14 cellular contexts compared by ENCODE assay signal in genomic region chr19:918152-918437, GRCh38. TPM values are rescaled to one million over a fixed set of nuclear protein-coding genes. Genes with fewer than 3 reads are reported as not detected.
DNase-seq lines count a peak whose midpoint lies in the region; ATAC-seq and TF ChIP-seq lines count a peak whose summit lies in the region.
"Had no signal": no experiment of that assay in that cellular context is flagged by ENCODE, and none has a peak within 500 bp of the region (broad histone marks: within the 10 kb centered on the region; RNA-seq: fewer than 3 reads in every experiment).

No MANE protein-coding gene starts in this region.

- no peak for DNase-seq in cardiac muscle cell (ENCODE audit: low read depth in 1 of 2, low spot score in 1 of 2)
- DNase-seq in left cardiac atrium, result no peak
- DNase-seq in WERI-Rb-1, result no peak
- DNase-seq in hepatocyte (ENCODE audit: low spot score), result no peak
- no peak for DNase-seq in stimulated activated naive CD8-positive, alpha-beta T cell treated with anti-CD3 and anti-CD28 coated beads, Interleukin-15, amount 100 ng/mL, for 72 hours
- DNase-seq in AML-193 (lab: John Stamatoyannopoulos, UW), result no peak
- DNase-seq in activated gamma-delta T cell (lab: John Stamatoyannopoulos, UW), result no peak
- DNase-seq in adrenal gland, result no peak
- DNase-seq: C1 segment of cervical spinal cord, NCI-H2081 treated with DMSO at 0.1 percent for 48 hours had no signal

- no peaks in the 10 kb centered on the region for H3K9me2 ChIP-seq in hepatocyte (replicated peaks; ENCODE audit: insufficient read depth)

- peak overlapping the region; percentile 94 for H3K4me2 ChIP-seq in hepatocyte

- H3K4me3 Mint-ChIP-seq in stimulated activated naive CD8-positive, alpha-beta T cell treated with anti-CD3 and anti-CD28 coated beads, Interleukin-15, amount 100 ng/mL, for 72 hours, result peak overlapping the region; percentile 54 to 88

- intact Hi-C loops in left cardiac atrium (cut with DNase I), result loop anchor here (2.0 to 5.0 kb wide), 2 partner anchors 56 to 149 kb away; no protein-coding TSS in a partner anchor
- intact Hi-C loops in adrenal gland (cut with DNase I), result loop anchor here (5.0 kb wide), 2 partner anchors 56 to 146 kb away; no protein-coding TSS in a partner anchor

- no peak overlapping the region for H3K27ac ChIP-seq in cardiac muscle cell
- H3K27ac ChIP-seq in WERI-Rb-1, result no peak overlapping the region
- H3K27ac ChIP-seq in hepatocyte, result no peak overlapping the region
- no peak overlapping the region for H3K27ac ChIP-seq in adrenal gland
- H3K27ac ChIP-seq: tibial nerve had no signal

- H3K4me3 ChIP-seq in cardiac muscle cell (peak overlapping the region; percentile 30), WERI-Rb-1 (ENCODE audit: low read depth, low read length) (peak overlapping the region; percentile 46), hepatocyte (no peak overlapping the region), adrenal gland (no peak overlapping the region)
- H3K4me3 ChIP-seq: lung had no signal

- H3K27ac Mint-ChIP-seq in stimulated activated naive CD8-positive, alpha-beta T cell treated with anti-CD3 and anti-CD28 coated beads, Interleukin-15, amount 100 ng/mL, for 72 hours, result peak overlapping the region; percentile 61 to 85

- TF ChIP-seq CTCF in cardiac muscle cell (IDR thresholded peaks at IDR 0.05; ENCODE audit: low read depth, low read length) (no peak), WERI-Rb-1 (IDR thresholded peaks at IDR 0.05; ENCODE audit: low read depth, low read length) (no peak), hepatocyte (IDR thresholded peaks at IDR 0.05; ENCODE audit: poor library complexity) (no peak), adrenal gland (IDR thresholded peaks at IDR 0.05) (no peak)

- H4K20me1 ChIP-seq in hepatocyte (ENCODE audit: insufficient read depth, poor library complexity, severe bottlenecking), result no peaks in the 10 kb centered on the region

- peaks cover 39% of the 10 kb centered on the region for H3K4me1 Mint-ChIP-seq in stimulated activated naive CD8-positive, alpha-beta T cell treated with anti-CD3 and anti-CD28 coated beads, Interleukin-15, amount 100 ng/mL, for 72 hours

- peaks cover 12% of the 10 kb centered on the region for H3K79me2 ChIP-seq in hepatocyte

- peaks cover 26% of the 10 kb centered on the region for H3K27me3 Mint-ChIP-seq in stimulated activated naive CD8-positive, alpha-beta T cell treated with anti-CD3 and anti-CD28 coated beads, Interleukin-15, amount 100 ng/mL, for 72 hours

- no peak overlapping the region for H2AFZ ChIP-seq in hepatocyte

- no peak for ATAC-seq in left cardiac atrium
- ATAC-seq in stimulated activated naive CD8-positive, alpha-beta T cell treated with anti-CD3 and anti-CD28 coated beads, Interleukin-15, amount 100 ng/mL, for 72 hours, result no peak

- no peak for TF ChIP-seq POLR2A in adrenal gland (IDR thresholded peaks at IDR 0.05)

- H3K4me1 ChIP-seq in cardiac muscle cell (ENCODE audit: low read depth) (no peaks in the 10 kb centered on the region), hepatocyte (ENCODE audit: insufficient read depth) (peaks cover 31% of the 10 kb centered on the region), adrenal gland (replicated peaks in 1 of 2) (peaks cover 9 to 30% of the 10 kb centered on the region in 2 donors)

- H3K36me3 ChIP-seq in cardiac muscle cell (no peaks in the 10 kb centered on the region), WERI-Rb-1 (no peaks in the 10 kb centered on the region), hepatocyte (replicated peaks; ENCODE audit: insufficient read depth, low read depth) (no peaks in the 10 kb centered on the region), adrenal gland (replicated peaks in 1 of 2) (no peaks in the 10 kb centered on the region)
- H3K36me3 ChIP-seq: tibial nerve had no signal

- H3K9me3 ChIP-seq in cardiac muscle cell (ENCODE audit: low read depth) (no peaks in the 10 kb centered on the region), WERI-Rb-1 (ENCODE audit: severe bottlenecking) (no peaks in the 10 kb centered on the region), hepatocyte (ENCODE audit: low read depth) (no peaks in the 10 kb centered on the region), adrenal gland (replicated peaks in 1 of 3) (no peaks in the 10 kb centered on the region)
- H3K9me3 ChIP-seq: tibial nerve had no signal

- no peaks in the 10 kb centered on the region for H3K9me3 Mint-ChIP-seq in stimulated activated naive CD8-positive, alpha-beta T cell treated with anti-CD3 and anti-CD28 coated beads, Interleukin-15, amount 100 ng/mL, for 72 hours

- H3K27me3 ChIP-seq in cardiac muscle cell, result peaks cover 54% of the 10 kb centered on the region
- peaks cover 24% of the 10 kb centered on the region for H3K27me3 ChIP-seq in WERI-Rb-1 (ENCODE audit: insufficient read depth, low read depth, severe bottlenecking)
- peaks cover 34% of the 10 kb centered on the region for H3K27me3 ChIP-seq in hepatocyte
- peaks cover 42% of the 10 kb centered on the region for H3K27me3 ChIP-seq in adrenal gland

- WGBS in hepatocyte (ENCODE audit: low lambda C conversion rate, missing lambda C conversion rate), result 9% methylated on average over 11 of the region's 12 CpGs
- 5 to 10% (median 5%) methylated on average over 4 to 12 of the region's 12 CpGs for WGBS in adrenal gland, 4 donors

RNA-seq across cellular contexts. Expression of gene KISS1R, which starts 1.0 kb away (rescaled TPM):
- total RNA-seq in cardiac muscle cell (0.46 and 1.2 TPM in 2 replicates), left cardiac atrium (not detected), hepatocyte (1.3 and 1.4 TPM in 2 replicates), adrenal gland (under 1 TPM in 1 of 8 donors, not detected in 7; 0.25 TPM)
- polyA plus RNA-seq in cardiac muscle cell (1.9 and 3.2 TPM in 2 replicates), hepatocyte (2.1 and 4.2 TPM in 2 replicates), adrenal gland (not detected)
- total RNA-seq: RPMI7951, tibial nerve had no signal

RNA-seq across cellular contexts. Expression of gene R3HDM4, which starts 5.1 kb away (rescaled TPM):
- total RNA-seq in cardiac muscle cell (60.3 and 66.2 TPM in 2 replicates), left cardiac atrium (10 to 100 TPM; 18.3 to 31.6 TPM), hepatocyte (42.2 and 44.1 TPM in 2 replicates), adrenal gland (10 to 100 TPM in 7 of 8 donors, 1 to 10 TPM in 1; 8.9 to 40.5 (median 29.6) TPM)
- polyA plus RNA-seq in cardiac muscle cell (82.1 and 86.7 TPM in 2 replicates), hepatocyte (86.6 and 88.2 TPM in 2 replicates), adrenal gland (10 to 100 TPM; 19.8 to 59.5 (median 57.7) TPM)

RNA-seq across cellular contexts. Expression of gene ARID3A, which starts 7.7 kb away (rescaled TPM):
- 59.7 and 62.3 TPM in 2 replicates for total RNA-seq in cardiac muscle cell
- polyA plus RNA-seq in cardiac muscle cell, result 39.1 and 48.7 TPM in 2 replicates
- total RNA-seq in left cardiac atrium, result 1 to 10 TPM; 5.3 to 5.8 TPM
- total RNA-seq in hepatocyte, result 95.9 and 122 TPM in 2 replicates
- 180 and 203 TPM in 2 replicates for polyA plus RNA-seq in hepatocyte
- total RNA-seq in adrenal gland, result 10 to 100 TPM in 1 of 8 donors, 1 to 10 TPM in 7; 4.2 to 10.2 (median 8.3) TPM
- polyA plus RNA-seq in adrenal gland, result 1 to 10 TPM; 1.6 to 6.7 (median 2.1) TPM

RNA-seq across cellular contexts. Expression of gene RNU6-9, which starts 24.8 kb away (rescaled TPM):
- not detected in 2 replicates for total RNA-seq in cardiac muscle cell
- polyA plus RNA-seq in cardiac muscle cell, result not detected in 2 replicates
- total RNA-seq in left cardiac atrium, result not detected
- total RNA-seq in hepatocyte, result not detected in 2 replicates
- not detected in 2 replicates for polyA plus RNA-seq in hepatocyte
- not detected for total RNA-seq in adrenal gland
- polyA plus RNA-seq in adrenal gland, result not detected
- total RNA-seq: frontal cortex, lung, RPMI7951, tibial nerve had no signal
- polyA plus RNA-seq: lung had no signal

RNA-seq across cellular contexts. Expression of gene MED16, which starts 25.1 kb away (rescaled TPM):
- total RNA-seq in cardiac muscle cell (61.9 and 67.2 TPM in 2 replicates), left cardiac atrium (10 to 100 TPM; 25.4 to 27.4 TPM), hepatocyte (24.4 and 32.1 TPM in 2 replicates), adrenal gland (100 to 1,000 TPM in 1 of 8 donors, 10 to 100 TPM in 7; 46.1 to 101 (median 62.6) TPM)
- polyA plus RNA-seq in cardiac muscle cell (104 and 145 TPM in 2 replicates), hepatocyte (80.9 and 111 TPM in 2 replicates), adrenal gland (100 to 1,000 TPM in 2 of 3 donors, 1 to 10 TPM in 1; 5.3 to 139 (median 127) TPM)

Comparison
In these comparisons a context has a peak if more than half of its experiments do, and no peak if none do; other contexts are left out.
1. H3K4me3 ChIP-seq: peak in cardiac muscle cell (single experiment) and WERI-Rb-1 (single experiment); none in hepatocyte (single experiment) and adrenal gland (0 of 4).